ENCODE assay signal across 8 cellular contexts in the genomic region with DNA sequence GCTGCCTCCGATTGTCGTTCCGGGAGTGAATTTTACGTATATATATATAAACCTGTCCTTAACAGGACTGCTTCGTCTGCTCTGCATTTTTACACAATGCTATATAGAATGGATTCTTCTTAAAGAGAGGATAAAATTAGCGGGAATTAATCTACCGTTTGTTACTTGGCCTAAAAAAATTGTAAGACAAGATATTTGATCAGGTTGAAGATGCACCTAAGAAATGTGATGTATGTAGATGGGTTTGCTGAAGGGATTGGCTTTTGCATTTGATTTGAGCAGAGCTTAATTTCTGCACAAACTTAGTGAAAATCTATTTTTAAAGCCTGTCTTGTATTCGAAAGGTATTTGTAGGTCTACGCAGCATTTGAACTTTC. TPM values are rescaled to one million over a fixed set of nuclear protein-coding genes. Genes with fewer than 3 reads are reported as not detected.
DNase-seq lines count a peak whose midpoint lies in the region; ATAC-seq and TF ChIP-seq lines count a peak whose summit lies in the region.

No MANE protein-coding gene starts in this region.

- peaks cover 55% of the 10 kb centered on the region for H3K4me1 ChIP-seq in PC-9 (replicated peaks; ENCODE audit: insufficient read depth)
- peaks cover 37% of the 10 kb centered on the region for H3K4me1 ChIP-seq in osteoblast (ENCODE audit: insufficient read depth, low read length)

- TF ChIP-seq CTCF in GM12864 (IDR thresholded peaks at IDR 0.05; ENCODE audit: low read depth, low read length, missing control alignments): no peak
- no peak for TF ChIP-seq CTCF in PC-9 (conservative IDR thresholded peaks at IDR 0.05)
- TF ChIP-seq CTCF in epithelial cell of esophagus (IDR thresholded peaks at IDR 0.05; ENCODE audit: insufficient read depth, low read depth, low read length, missing control alignments): no peak
- TF ChIP-seq CTCF in osteoblast (IDR thresholded peaks at IDR 0.05; ENCODE audit: extremely low read depth, low read depth, low read length): no peak

- POLR2A ChIA-PET in PC-9 (lab: Charles Lee; ENCODE audit: unreplicated experiment): interaction anchor here (0.6 to 1.8 kb wide), 3 partner anchors 119 to 360 kb away, joined by 4 to 11 read pairs (median 6); no protein-coding TSS in a partner anchor

- no TSS peak for BruUV-seq in PC-9 (replicated peaks; lab: Mats Ljungman, UMichigan)

- peak overlapping the region; percentile 90 for H3K27ac ChIP-seq in PC-9
- H3K27ac ChIP-seq in osteoblast (ENCODE audit: low read depth, low read length): peak overlapping the region; percentile 92

- H3K79me2 ChIP-seq in PC-9 (ENCODE audit: low read depth) (peaks cover 75% of the 10 kb centered on the region), osteoblast (ENCODE audit: insufficient read depth, low read length) (peaks cover 55% of the 10 kb centered on the region)

- ATAC-seq in HG03439 (IDR thresholded peaks at IDR 0.05; ENCODE audit: unreplicated experiment): no peak

- H3K4me2 ChIP-seq in PC-9 (peak overlapping the region; percentile 98), osteoblast (ENCODE audit: insufficient read depth, low read length) (peak overlapping the region; percentile 84)

- peak overlapping the region; percentile 98 for H3K4me3 ChIP-seq in GM12864 (ENCODE audit: low read depth, low read length)
- peak overlapping the region; percentile 93 for H3K4me3 ChIP-seq in PC-9
- H3K4me3 ChIP-seq in epithelial cell of esophagus (ENCODE audit: low read length): peak overlapping the region; percentile 89
- H3K4me3 ChIP-seq in osteoblast (ENCODE audit: insufficient read depth, low read length): peak overlapping the region; percentile 90

- CTCF ChIA-PET in PC-9 (lab: Charles Lee): interaction anchor here (0.6 to 2.1 kb wide), 2 partner anchors 158 to 1328 kb away, joined by 8 to 18 read pairs; no protein-coding TSS in a partner anchor

- peaks cover 30% of the 10 kb centered on the region for H3F3A ChIP-seq in PC-9 (ENCODE audit: insufficient read depth, low read depth)

- DNase-seq in GM12864 (ENCODE audit: low read depth) (no peak), PC-9 (no peak), epithelial cell of esophagus (ENCODE audit: low read depth) (no peak), osteoblast (ENCODE audit: insufficient read length, low spot score, missing footprints) (no peak), T-helper 9 cell (no peak), EL (no peak), anterior cingulate cortex (lab: John Stamatoyannopoulos, UW) (no peak)

- H4K20me1 ChIP-seq in PC-9 (ENCODE audit: insufficient read depth): peaks cover 37% of the 10 kb centered on the region
- peaks cover 49% of the 10 kb centered on the region for H4K20me1 ChIP-seq in osteoblast (ENCODE audit: insufficient read depth, low read length)

- H3K9me2 ChIP-seq in PC-9 (ENCODE audit: insufficient read depth): no peaks in the 10 kb centered on the region

- H3K9me3 ChIP-seq in PC-9 (ENCODE audit: insufficient read depth, low read depth) (no peaks in the 10 kb centered on the region), osteoblast (ENCODE audit: low read depth, low read length) (no peaks in the 10 kb centered on the region)

- H3K36me3 ChIP-seq in PC-9 (ENCODE audit: low read depth): no peaks in the 10 kb centered on the region; the same call in 1 of the 2 replicates
- no peaks in the 10 kb centered on the region for H3K36me3 ChIP-seq in osteoblast (ENCODE audit: insufficient read depth, low read length)

- H3K27me3 ChIP-seq in PC-9 (ENCODE audit: insufficient read depth, low read depth) (no peaks in the 10 kb centered on the region), osteoblast (ENCODE audit: insufficient read depth, low read length) (no peaks in the 10 kb centered on the region)

- H2AFZ ChIP-seq in PC-9 (peak overlapping the region; percentile 70; the same call in 1 of the 2 replicates), osteoblast (ENCODE audit: low read length) (no peak overlapping the region)

- intact Hi-C loops in PC-9 (cut with micrococcal nuclease; ENCODE audit: unreplicated experiment): loop anchor here (2.0 to 10.0 kb wide), 6 partner anchors 36 to 1048 kb away; no protein-coding TSS in a partner anchor

RNA-seq across cellular contexts. Expression of a gene that starts 1.0 kb away (rescaled TPM):
- total RNA-seq in PC-9 (2021): 231 and 260 TPM in 2 replicates
- total RNA-seq in osteoblast: 167 and 170 TPM in 2 replicates

RNA-seq across cellular contexts. Expression of a gene that starts 58.0 kb away (rescaled TPM):
- total RNA-seq in PC-9 (2021) (1.9 and 3.0 TPM in 2 replicates), osteoblast (0.59 and 0.72 TPM in 2 replicates)
